ENCODE assay signal across 12 cellular contexts in genomic region chr2:209772316-209772715, GRCh38. TPM values are rescaled to one million over a fixed set of nuclear protein-coding genes. Genes with fewer than 3 reads are reported as not detected.
DNase-seq lines count a peak whose midpoint lies in the region; ATAC-seq and TF ChIP-seq lines count a peak whose summit lies in the region.
"Had no signal": no experiment of that assay in that cellular context is flagged by ENCODE, and none has a peak within 500 bp of the region (broad histone marks: within the 10 kb centered on the region; RNA-seq: fewer than 3 reads in every experiment).

No MANE protein-coding gene starts in this region.

- no peaks in the 10 kb centered on the region for H3K36me3 Mint-ChIP-seq in T-helper 17 cell (ENCODE audit: low read depth)
- H3K36me3 Mint-ChIP-seq: activated naive CD4-positive, alpha-beta T cell treated with anti-CD3 and anti-CD28 coated beads, Interleukin-2, amount 50 U/mL, for 24 hours had no signal

- peaks cover 0 to 8% (median 4%) of the 10 kb centered on the region in 9 donors for H3K4me1 ChIP-seq in heart right ventricle
- peaks cover 7% of the 10 kb centered on the region for H3K4me1 ChIP-seq in suprapubic skin

- TF ChIP-seq CTCF in heart right ventricle (IDR thresholded peaks at IDR 0.05) (no peak), suprapubic skin (IDR thresholded peaks at IDR 0.05) (no peak)

- H3K4me3 ChIP-seq in heart right ventricle, result peak overlapping the region in 6 of 10 donors; percentile 34 to 59 (median 53)
- peak overlapping the region; percentile 67 for H3K4me3 ChIP-seq in iPS-11a (ENCODE audit: low read depth, low read length)
- peak overlapping the region; percentile 40 for H3K4me3 ChIP-seq in suprapubic skin
- H3K4me3 ChIP-seq: PC-9 had no signal

- TF ChIP-seq EP300 in suprapubic skin (IDR thresholded peaks at IDR 0.05), result no peak

- peaks cover 4% of the 10 kb centered on the region for H3K4me1 Mint-ChIP-seq in T-helper 17 cell
- H3K4me1 Mint-ChIP-seq: activated naive CD4-positive, alpha-beta T cell treated with anti-CD3 and anti-CD28 coated beads, Interleukin-2, amount 50 U/mL, for 24 hours had no signal

- 8 to 9% methylated on average over 8 of the region's 8 CpGs for WGBS in heart right ventricle, 2 donors
- 13% methylated on average over 8 of the region's 8 CpGs for WGBS in suprapubic skin

- H3K27ac Mint-ChIP-seq in T-helper 17 cell, result no peak overlapping the region
- H3K27ac Mint-ChIP-seq: activated naive CD4-positive, alpha-beta T cell treated with anti-CD3 and anti-CD28 coated beads, Interleukin-2, amount 50 U/mL, for 24 hours; stimulated activated naive CD8-positive, alpha-beta T cell treated with anti-CD3 and anti-CD28 coated beads, Interleukin-15, Interleukin-2, amounts not matched to agents 100 ng/mL and 50 ng/mL, for 24 hours had no signal

- ATAC-seq in heart right ventricle (no peak), Right ventricle myocardium superior (ENCODE audit: poor library complexity) (no peak), T-helper 17 cell (no peak)

- peaks cover 44% of the 10 kb centered on the region for H3K27me3 Mint-ChIP-seq in T-helper 17 cell

- H3K9me3 ChIP-seq in heart right ventricle (no peaks in the 10 kb centered on the region), suprapubic skin (no peaks in the 10 kb centered on the region), T-helper 17 cell (ENCODE audit: control insufficient read depth, low read length, poor library complexity, severe bottlenecking) (no peaks in the 10 kb centered on the region)

- H3K27me3 ChIP-seq in heart right ventricle (peaks cover 0 to 49% (median 6%) of the 10 kb centered on the region in 7 donors), suprapubic skin (peaks cover 16% of the 10 kb centered on the region)

- H3K27ac ChIP-seq in heart right ventricle (no peak overlapping the region), suprapubic skin (no peak overlapping the region)
- H3K27ac ChIP-seq: PC-9 had no signal

- intact Hi-C loops in heart right ventricle (cut with DNase I), result no loop called here
- intact Hi-C loops in Right ventricle myocardium superior (cut with DNase I), result no loop called here

- TF ChIP-seq POLR2A in suprapubic skin (IDR thresholded peaks at IDR 0.05), result no peak

- H3K36me3 ChIP-seq in heart right ventricle (no peaks in the 10 kb centered on the region), suprapubic skin (no peaks in the 10 kb centered on the region)

- H3K4me3 Mint-ChIP-seq in T-helper 17 cell, result no peak overlapping the region
- H3K4me3 Mint-ChIP-seq: activated naive CD4-positive, alpha-beta T cell treated with anti-CD3 and anti-CD28 coated beads, Interleukin-2, amount 50 U/mL, for 24 hours; stimulated activated naive CD8-positive, alpha-beta T cell treated with anti-CD3 and anti-CD28 coated beads, Interleukin-15, Interleukin-2, amounts not matched to agents 100 ng/mL and 50 ng/mL, for 24 hours had no signal

- DNase-seq in heart right ventricle (no peak), Right ventricle myocardium superior (no peak), NCI-H748 treated with DMSO at 0.1 percent for 48 hours (lab: John Stamatoyannopoulos, UW) (peak; percentile 83), suprapubic skin (ENCODE audit: low spot score in 2 of 2) (no peak), T-helper 17 cell (no peak), SIG-M5 (lab: John Stamatoyannopoulos, UW) (no peak)
- no peak for DNase-seq in stimulated activated CD4-positive, alpha-beta T cell treated with anti-CD3 and anti-CD28 coated beads, Interleukin-1b, Interleukin-23, amount 100 ng/mL, for 48 hours

RNA-seq across cellular contexts. Expression of gene UNC80, which starts 0.7 kb away (rescaled TPM):
- total RNA-seq in heart right ventricle, result 1 to 10 TPM in 1 of 10 donors, under 1 TPM in 6, not detected in 3; 0.15 to 1.3 (median 0.34) TPM
- polyA plus RNA-seq in heart right ventricle, result under 1 TPM in 1 of 2 donors, not detected in 1; under 0.01 TPM
- total RNA-seq in Right ventricle myocardium superior, result not detected
- total RNA-seq in suprapubic skin, result under 1 TPM in 3 of 4 donors, not detected in 1; 0.04 to 0.80 (median 0.21) TPM
- total RNA-seq in T-helper 17 cell, result not detected
- total RNA-seq: IMR-90, PC-9 had no signal
- polyA plus RNA-seq: IMR-90 had no signal
